1 cellular context compared by ENCODE assay signal in the genomic region with DNA sequence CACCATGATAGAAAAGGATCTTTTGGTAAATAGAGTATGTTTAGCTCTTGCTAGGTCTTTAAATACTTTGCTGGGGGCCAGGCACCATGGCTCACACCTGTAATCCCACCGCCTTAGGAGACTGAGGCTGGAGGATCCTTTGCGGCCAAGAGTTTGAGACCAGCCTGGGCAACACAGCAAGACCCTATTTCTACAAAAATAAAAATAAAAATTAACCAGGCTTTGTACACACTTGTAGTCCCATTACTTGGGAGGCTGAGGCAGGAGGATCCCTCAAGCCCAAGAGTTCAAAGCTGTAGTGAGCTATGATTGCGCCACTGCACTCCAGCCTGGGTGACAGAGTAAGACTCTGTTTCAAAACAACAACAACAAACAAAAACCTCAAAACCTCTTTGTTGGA.
TF ChIP-seq lines count a peak whose summit lies in the region.

No MANE protein-coding gene starts in this region.

TF ChIP-seq in K562, 482 proteins besides CTCF, POLR2A, EP300 and RAD21:
- TF ChIP-seq ZNF507 (tag; conservative IDR thresholded peaks at IDR 0.05) (no peak), ZNF121 (CRISPR knock-in tag; conservative IDR thresholded peaks at IDR 0.05) (peak; percentile 52)
TF ChIP-seq in K562: peak in this region for 1.
